Comparison of ENCODE assay signal across 20 cellular contexts in genomic region chr15:98774756-98775497, GRCh38.
A peak's percentile ranks its signal among the peaks of the same experiment; 100 is the strongest.
DNase-seq lines count a peak whose midpoint lies in the region; ATAC-seq, FAIRE-seq and TF ChIP-seq lines count a peak whose summit lies in the region.
"Had no signal": no experiment of that assay in that cellular context is flagged by ENCODE, and none has a peak within 500 bp of the region (broad histone marks: within the 10 kb centered on the region; RNA-seq: fewer than 3 reads in every experiment).

No MANE protein-coding gene starts in this region.

- peak overlapping the region; percentile 26 to 87 (median 69) for H3K27ac ChIP-seq in body of pancreas
- H3K27ac ChIP-seq in keratinocyte (ENCODE audit: control insufficient read depth, insufficient read depth, low read length), result peak overlapping the region; percentile 93
- H3K27ac ChIP-seq in thyroid gland, result peak overlapping the region; percentile 91 to 99 (median 92)
- H3K27ac ChIP-seq: spleen had no signal

- 64 to 67% methylated on average over 10 of the region's 10 CpGs for WGBS in body of pancreas, 2 donors
- 64 to 70% methylated on average over 10 of the region's 10 CpGs for WGBS in thyroid gland, 2 donors

- no peak for TF ChIP-seq CTCF in body of pancreas (IDR thresholded peaks at IDR 0.05)
- no peak for TF ChIP-seq CTCF in keratinocyte (optimal IDR thresholded peaks at IDR 0.05 in 1 of 3, IDR thresholded peaks at IDR 0.05 in 1 of 3, conservative IDR thresholded peaks at IDR 0.05 in 1 of 3; ENCODE audit: extremely low read depth in 1 of 3, insufficient read depth in 2 of 3, low read length in 3 of 3)
- TF ChIP-seq CTCF in thyroid gland (IDR thresholded peaks at IDR 0.05), result no peak
- TF ChIP-seq CTCF in GM10266 (IDR thresholded peaks at IDR 0.05; ENCODE audit: control insufficient read depth, insufficient read depth, low read depth, missing control alignments), result no peak

- FAIRE-seq in keratinocyte (lab: Jason Lieb, UNC) (peak; percentile 98), GM19239 (lab: Jason Lieb, UNC) (no peak)

- H3K4me1 ChIP-seq in body of pancreas (peaks cover 84% of the 10 kb centered on the region), keratinocyte (ENCODE audit: control insufficient read depth, extremely low read depth, insufficient read depth, low read length) (peaks cover 41% of the 10 kb centered on the region), thyroid gland (peaks cover 36 to 65% of the 10 kb centered on the region in 2 donors)

- intact Hi-C loops in body of pancreas (cut with DNase I), result no loop called here
- intact Hi-C loops in thyroid gland (cut with DNase I), result loop anchor here (5.0 kb wide), 1 partner anchor 128 kb away; the partner anchor contains the start of gene IGF1R

- dilution Hi-C loops in keratinocyte (cut with MboI; ENCODE audit: extremely low pct_ligation_motif_present, low sequenced_read_pairs), result no loop called here

- DNase-seq in NCI-H2081 (lab: John Stamatoyannopoulos, UW), result peak; percentile 25 to 68
- DNase-seq in NCI-H2081 treated with DMSO at 0.1 percent for 48 hours (lab: John Stamatoyannopoulos, UW), result no peak
- DNase-seq in body of pancreas, result peak in 2 of 4 donors; percentile 26 to 54
- DNase-seq in keratinocyte (ENCODE audit: low read depth, low spot score), result peak; percentile 46
- DNase-seq in thyroid gland, result peak in 1 of 2 donors; percentile 43
- DNase-seq in NCI-H526 treated with DMSO at 0.1 percent for 48 hours (lab: John Stamatoyannopoulos, UW), result no peak
- no peak for DNase-seq in GM10266 (ENCODE audit: extremely low spot score)
- no peak for DNase-seq in GM19239 (ENCODE audit: insufficient read length, low spot score)
- DNase-seq: 8988T; activated CD8-positive, alpha-beta T cell treated with anti-CD3 and anti-CD28 coated beads, Interleukin-2, amount 10 ng/mL, durations not matched to agents 7 days and 5 days; activated naive CD4-positive, alpha-beta T cell treated with Interleukin-2 at 50 U/mL for 16 hours; activated T-cell treated with anti-CD3 and anti-CD28 coated beads, Interleukin-2, amount 50 U/mL, for 24 hours; Calu3; central memory CD4-positive, alpha-beta T cell; EL; NCI-H2029; spleen; stimulated activated CD4-positive, alpha-beta T cell treated with anti-CD3 and anti-CD28 coated beads, Interleukin-4, amount 100 ng/mL, for 4 hours; T1000 had no signal

- H3K9me1 ChIP-seq in keratinocyte (ENCODE audit: control insufficient read depth, extremely low read depth, insufficient read depth, low read length), result no peaks in the 10 kb centered on the region

- no peaks in the 10 kb centered on the region for H4K20me1 ChIP-seq in keratinocyte (ENCODE audit: control insufficient read depth, extremely low read depth, insufficient read depth, low read length)

- H3K9ac ChIP-seq in keratinocyte (ENCODE audit: control insufficient read depth, extremely low read depth, insufficient read depth, low read length), result peak overlapping the region; percentile 71

- ATAC-seq in body of pancreas, result no peak
- ATAC-seq: activated CD8-positive, alpha-beta T cell treated with anti-CD3 and anti-CD28 coated beads, Interleukin-2, amount 10 ng/mL, durations not matched to agents 7 days and 5 days; left lobe of liver had no signal

- H3K4me3 ChIP-seq in body of pancreas, result no peak overlapping the region
- peak overlapping the region in 1 of 3 experiments; percentile 13 for H3K4me3 ChIP-seq in keratinocyte (ENCODE audit: control insufficient read depth in 2 of 3, extremely low read depth in 1 of 3, insufficient read depth in 2 of 3, low read depth in 1 of 3, low read length in 3 of 3)
- H3K4me3 ChIP-seq in thyroid gland (replicated peaks in 1 of 3), result no peak overlapping the region
- H3K4me3 ChIP-seq: spleen had no signal

- no peak overlapping the region for H2AFZ ChIP-seq in keratinocyte (ENCODE audit: control insufficient read depth, low read length)

- peak overlapping the region; percentile 67 for H3K4me2 ChIP-seq in keratinocyte (ENCODE audit: control insufficient read depth, extremely low read depth, insufficient read depth, low read depth, low read length)

- no peaks in the 10 kb centered on the region for H3K27me3 ChIP-seq in body of pancreas
- no peaks in the 10 kb centered on the region for H3K27me3 ChIP-seq in keratinocyte (ENCODE audit: control insufficient read depth, extremely low read depth, insufficient read depth, low read length)
- no peaks in the 10 kb centered on the region for H3K27me3 ChIP-seq in thyroid gland
- H3K27me3 ChIP-seq: spleen had no signal

- TF ChIP-seq POLR2A in body of pancreas (IDR thresholded peaks at IDR 0.05), result no peak
- no peak for TF ChIP-seq POLR2A in thyroid gland (IDR thresholded peaks at IDR 0.05)

- H3K36me3 ChIP-seq in body of pancreas (replicated peaks in 1 of 2; ENCODE audit: insufficient read depth in 1 of 2, low read depth in 2 of 2) (no peaks in the 10 kb centered on the region), keratinocyte (ENCODE audit: control insufficient read depth in 2 of 2, extremely low read depth in 1 of 2, insufficient read depth in 2 of 2, low read length in 2 of 2) (no peaks in the 10 kb centered on the region), thyroid gland (no peaks in the 10 kb centered on the region)
- H3K36me3 ChIP-seq: spleen had no signal

- H3K9me3 ChIP-seq in body of pancreas (no peaks in the 10 kb centered on the region), keratinocyte (ENCODE audit: control insufficient read depth, low read depth, low read length) (no peaks in the 10 kb centered on the region), thyroid gland (no peaks in the 10 kb centered on the region)
- H3K9me3 ChIP-seq: spleen had no signal

- H3K79me2 ChIP-seq in keratinocyte (ENCODE audit: control insufficient read depth, insufficient read depth, low read length), result peaks cover 84% of the 10 kb centered on the region

Comparison
In these comparisons a context has a peak if more than half of its experiments do, and no peak if none do; other contexts are left out.
1. DNase-seq: peak in NCI-H2081 (2 of 2) and keratinocyte (single experiment); none in NCI-H2081 treated with DMSO at 0.1 percent for 48 hours (single experiment), NCI-H526 treated with DMSO at 0.1 percent for 48 hours (single experiment), GM10266 (single experiment) and GM19239 (single experiment).
2. Peak in every context shown above with its lines, with median percentiles within 50 percentile points of each other: H3K27ac ChIP-seq.